ENCODE assay signal across 8 cellular contexts in the genomic region with DNA sequence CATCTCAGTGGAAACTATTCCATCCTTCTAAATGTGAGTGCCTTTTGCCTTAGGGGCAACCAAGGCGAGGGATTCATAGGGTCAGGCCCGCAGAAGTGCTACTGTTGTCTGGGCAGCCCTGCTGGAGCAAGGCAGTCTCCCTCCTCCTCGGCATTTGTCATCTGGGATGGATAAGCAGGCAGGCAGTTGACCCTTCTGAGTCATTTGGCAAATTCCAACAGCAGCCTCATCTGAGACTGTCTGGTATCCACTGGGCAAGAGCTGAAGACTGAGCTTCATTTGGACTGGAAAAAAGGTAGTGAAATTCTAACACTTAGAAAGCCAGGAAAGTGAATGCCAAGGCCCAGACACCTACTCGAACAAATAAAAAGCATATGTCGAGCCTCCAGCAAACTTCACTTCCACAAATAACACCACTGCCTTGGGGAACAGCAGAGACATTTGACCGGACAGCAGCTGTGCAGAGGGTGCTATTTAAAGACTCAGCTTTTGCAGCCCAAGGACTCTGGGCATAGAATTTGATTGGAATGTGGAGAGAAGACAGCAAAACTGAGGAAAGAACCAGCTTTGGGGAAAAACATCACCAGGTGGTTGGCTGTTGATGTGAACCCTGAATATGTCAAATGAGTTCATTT. TPM values are rescaled to one million over a fixed set of nuclear protein-coding genes. Genes with fewer than 3 reads are reported as not detected.
A peak's percentile ranks its signal among the peaks of the same experiment; 100 is the strongest.
DNase-seq lines count a peak whose midpoint lies in the region; ATAC-seq, FAIRE-seq and TF ChIP-seq lines count a peak whose summit lies in the region.

No MANE protein-coding gene starts in this region.

- dilution Hi-C loops in endothelial cell of umbilical vein (cut with MboI; ENCODE audit: extremely low pct_ligation_motif_present, low sequenced_read_pairs), result no loop called here

- no peak for TF ChIP-seq POLR2A in endothelial cell of umbilical vein (IDR thresholded peaks at IDR 0.05; ENCODE audit: low read depth, low read length)

- in situ Hi-C loops in Panc1 (cut with HindIII; ENCODE audit: low pct_unique_long_range_greater_than_20kb, low sequenced_read_pairs), result no loop called here

- intact Hi-C loops in Panc1 (cut with micrococcal nuclease; ENCODE audit: unreplicated experiment) (no loop called here), endothelial cell of umbilical vein (cut with micrococcal nuclease) (no loop called here), left colon (cut with DNase I, micrococcal nuclease) (no loop called here)
- intact Hi-C loops in CD4-positive, alpha-beta memory T cell (cut with micrococcal nuclease), result no loop called here

- H3K9me3 Mint-ChIP-seq in neural crest cell, result no peaks in the 10 kb centered on the region
- peaks cover 0 to 2% (median 0%) of the 10 kb centered on the region in 8 donors for H3K9me3 Mint-ChIP-seq in CD4-positive, alpha-beta memory T cell

- H3K4me3 Mint-ChIP-seq in neural crest cell, result peak overlapping the region; percentile 47
- H3K4me3 Mint-ChIP-seq in CD4-positive, alpha-beta memory T cell, result no peak overlapping the region

- no TSS peak for BruUV-seq in Panc1 (replicated peaks; lab: Mats Ljungman, UMichigan)
- no TSS peak for BruUV-seq in endothelial cell of umbilical vein (replicated peaks; lab: Mats Ljungman, UMichigan)

- H3K79me2 ChIP-seq in endothelial cell of umbilical vein (ENCODE audit: control insufficient read depth, insufficient read depth, low read length), result no peaks in the 10 kb centered on the region

- H3K27me3 ChIP-seq in Panc1 (ENCODE audit: control insufficient read depth, insufficient read depth, low read length) (no peaks in the 10 kb centered on the region), endothelial cell of umbilical vein (ENCODE audit: control insufficient read depth in 2 of 2, insufficient read depth in 2 of 2, low read length in 2 of 2) (no peaks in the 10 kb centered on the region)
- no peaks in the 10 kb centered on the region for H3K27me3 ChIP-seq in CD4-positive, alpha-beta memory T cell (ENCODE audit: insufficient read depth, low read length)

- H3K27ac ChIP-seq in Panc1 (ENCODE audit: low read length) (peak overlapping the region; percentile 58), endothelial cell of umbilical vein (ENCODE audit: insufficient read depth, low read depth, low read length) (no peak overlapping the region)
- no peak overlapping the region for H3K27ac ChIP-seq in CD4-positive, alpha-beta memory T cell (ENCODE audit: low read depth, low read length)

- H2AFZ ChIP-seq in endothelial cell of umbilical vein (ENCODE audit: low read depth, low read length), result no peak overlapping the region

- TF ChIP-seq CTCF in Panc1 (IDR thresholded peaks at IDR 0.05), result no peak
- no peak for TF ChIP-seq CTCF in endothelial cell of umbilical vein (IDR thresholded peaks at IDR 0.05; ENCODE audit: extremely low read depth in 1 of 2, insufficient read depth in 1 of 2, low read depth in 1 of 2, low read length in 2 of 2)
- TF ChIP-seq CTCF in neural crest cell (conservative IDR thresholded peaks at IDR 0.05), result no peak

- H3K9ac ChIP-seq in endothelial cell of umbilical vein (replicated peaks; ENCODE audit: extremely low read depth, insufficient read depth, low read length), result no peak overlapping the region

- H3K4me3 ChIP-seq in Panc1 (ENCODE audit: low read depth in 2 of 2, low read length in 2 of 2), result no peak overlapping the region; a peak in 1 of 4 replicates
- no peak overlapping the region for H3K4me3 ChIP-seq in endothelial cell of umbilical vein (replicated peaks in 1 of 3; ENCODE audit: insufficient read depth in 1 of 3, low read depth in 1 of 3, low read length in 3 of 3)
- no peak overlapping the region for H3K4me3 ChIP-seq in CD4-positive, alpha-beta memory T cell (ENCODE audit: low read length in 2 of 2)

- H3K27ac Mint-ChIP-seq in neural crest cell (ENCODE audit: unreplicated experiment), result no peak overlapping the region
- H3K27ac Mint-ChIP-seq in CD4-positive, alpha-beta memory T cell, result no peak overlapping the region

- no peaks in the 10 kb centered on the region for H3K36me3 Mint-ChIP-seq in neural crest cell (ENCODE audit: low read depth)
- H3K36me3 Mint-ChIP-seq in CD4-positive, alpha-beta memory T cell, result peaks cover 0 to 1% of the 10 kb centered on the region in 2 donors

- no peaks in the 10 kb centered on the region; the same call in 1 of the 2 replicates for H3K36me3 ChIP-seq in Panc1 (ENCODE audit: control insufficient read depth, insufficient read depth, low read length)
- H3K36me3 ChIP-seq in endothelial cell of umbilical vein (ENCODE audit: control insufficient read depth in 2 of 2, extremely low read depth in 1 of 2, insufficient read depth in 2 of 2, low read length in 2 of 2), result no peaks in the 10 kb centered on the region
- no peaks in the 10 kb centered on the region for H3K36me3 ChIP-seq in CD4-positive, alpha-beta memory T cell (ENCODE audit: insufficient read depth, low read length)

- no peak overlapping the region for H3K4me2 ChIP-seq in endothelial cell of umbilical vein (ENCODE audit: insufficient read depth, low read length)

- peaks cover 27% of the 10 kb centered on the region for H3K4me1 ChIP-seq in Panc1 (ENCODE audit: control insufficient read depth, insufficient read depth, low read length)
- H3K4me1 ChIP-seq in endothelial cell of umbilical vein (ENCODE audit: control insufficient read depth, extremely low read depth, insufficient read depth, low read length), result peaks cover 2% of the 10 kb centered on the region
- H3K4me1 ChIP-seq in CD4-positive, alpha-beta memory T cell (ENCODE audit: insufficient read depth, low read length), result peaks cover 9% of the 10 kb centered on the region

- H3K9me3 ChIP-seq in Panc1 (ENCODE audit: control insufficient read depth, insufficient read depth, low read depth, low read length) (no peaks in the 10 kb centered on the region), endothelial cell of umbilical vein (replicated peaks; ENCODE audit: control insufficient read depth, insufficient read depth, low read length) (no peaks in the 10 kb centered on the region)
- no peaks in the 10 kb centered on the region for H3K9me3 ChIP-seq in CD4-positive, alpha-beta memory T cell (ENCODE audit: control insufficient read depth in 1 of 2, low read length in 2 of 2)

- CTCF ChIA-PET in Panc1 (lab: Charles Lee), result no interaction called here
- CTCF ChIA-PET in endothelial cell of umbilical vein (lab: Charles Lee), result interaction anchor here (0.6 to 1.2 kb wide), 2 partner anchors 14 to 28 kb away, joined by 3 read pairs; no protein-coding TSS in a partner anchor
- CTCF ChIA-PET in CD4-positive, alpha-beta memory T cell (lab: Charles Lee; ENCODE audit: partially characterized antibody), result no interaction called here

- DNase-seq in AG20443 (ENCODE audit: low spot score) (peak; percentile 91), Panc1 (ENCODE audit: low read depth, low spot score) (no peak), endothelial cell of umbilical vein (ENCODE audit: low read depth, low spot score) (no peak), neural crest cell (ENCODE audit: low read depth, low spot score) (no peak), left colon (no peak)
- no peak for DNase-seq in activated CD4-positive, alpha-beta T cell treated with anti-CD3 and anti-CD28 coated beads for 4 hours
- DNase-seq in CD4-positive, alpha-beta memory T cell, result no peak
- DNase-seq in activated effector memory CD4-positive, alpha-beta T cell treated with anti-CD3 and anti-CD28 coated beads, Interleukin-2, amount 50 U/mL, for 16 hours, result no peak

- ATAC-seq in Panc1 (peak; percentile 52), left colon (no peak)

- no peaks in the 10 kb centered on the region for H3K27me3 Mint-ChIP-seq in neural crest cell (ENCODE audit: low read depth)
- peaks cover 11 to 12% of the 10 kb centered on the region in 2 donors for H3K27me3 Mint-ChIP-seq in CD4-positive, alpha-beta memory T cell

- no peaks in the 10 kb centered on the region for H3K9me1 ChIP-seq in endothelial cell of umbilical vein (replicated peaks; ENCODE audit: control insufficient read depth, extremely low read depth, insufficient read depth, low read length)

- FAIRE-seq in endothelial cell of umbilical vein (lab: Jason Lieb, UNC), result peak; percentile 78

- POLR2A ChIA-PET in Panc1 (lab: Charles Lee) (no interaction called here), endothelial cell of umbilical vein (lab: Charles Lee) (no interaction called here)
- POLR2A ChIA-PET in CD4-positive, alpha-beta memory T cell (lab: Charles Lee; ENCODE audit: partially characterized antibody), result no interaction called here

- H4K20me1 ChIP-seq in endothelial cell of umbilical vein (replicated peaks; ENCODE audit: control insufficient read depth, extremely low read depth, insufficient read depth, low read length), result no peaks in the 10 kb centered on the region

- peaks cover 27% of the 10 kb centered on the region for H3K4me1 Mint-ChIP-seq in neural crest cell
- peaks cover 6 to 13% (median 11%) of the 10 kb centered on the region in 4 donors for H3K4me1 Mint-ChIP-seq in CD4-positive, alpha-beta memory T cell

TF ChIP-seq in endothelial cell of umbilical vein, 7 proteins besides CTCF, POLR2A, EP300 and RAD21:
- TF ChIP-seq EZH2 (IDR thresholded peaks at IDR 0.05; ENCODE audit: borderline replicate concordance, low read depth, low read length, severe bottlenecking) (no peak), FOS (IDR thresholded peaks at IDR 0.05; ENCODE audit: borderline replicate concordance, insufficient read depth, low read length) (no peak), GATA2 (IDR thresholded peaks at IDR 0.05; ENCODE audit: insufficient read depth, insufficient read length, low read depth, low read length) (no peak), POLR2AphosphoS5 (IDR thresholded peaks at IDR 0.05; ENCODE audit: insufficient read depth, low read depth, low read length) (no peak), MYC (IDR thresholded peaks at IDR 0.05; ENCODE audit: low read depth, low read length) (no peak)

RNA-seq across cellular contexts. Expression of a gene that starts 4.0 kb away (rescaled TPM):
- total RNA-seq in Panc1 (2021; ENCODE audit: unreplicated experiment) (24.3 TPM), endothelial cell of umbilical vein (20.8 and 21.3 TPM in 2 replicates), neural crest cell (30.7 and 31.8 TPM in 2 replicates), left colon (10 to 100 TPM; 12.7 to 14.0 TPM)
- polyA plus RNA-seq in Panc1 (2012; ENCODE audit: insufficient read length), result 12.8 TPM
- 10.5 and 12.3 TPM in 2 replicates for polyA plus RNA-seq in endothelial cell of umbilical vein
- 5.6 and 6.5 TPM in 2 replicates for polyA plus RNA-seq in endothelial cell of umbilical vein (2011; cell fraction: cytosol; rRNA removed)
- 94.9 and 112 TPM in 2 replicates for polyA plus RNA-seq in endothelial cell of umbilical vein (2011; cell fraction: nucleus; rRNA removed)
- 11.8 and 16.3 TPM in 2 replicates for polyA plus RNA-seq in endothelial cell of umbilical vein (2012)
- polyA minus RNA-seq in endothelial cell of umbilical vein, result 25.7 and 27.5 TPM in 2 replicates
- 8.2 TPM for polyA minus RNA-seq in endothelial cell of umbilical vein (2011; cell fraction: cytosol; rRNA and poly(A)+ RNA removed)
- 25.0 and 42.1 TPM in 2 replicates for polyA minus RNA-seq in endothelial cell of umbilical vein (2011; cell fraction: nucleus; rRNA and poly(A)+ RNA removed)
- total RNA-seq in CD4-positive, alpha-beta memory T cell, result 10 to 100 TPM; 46.3 to 50.6 TPM
- polyA plus RNA-seq in CD4-positive, alpha-beta memory T cell, result 1 to 10 TPM in 1 of 2 donors, under 1 TPM in 1; 0.81 to 6.7 TPM
